28 cellular contexts compared by ENCODE assay signal in the genomic region with DNA sequence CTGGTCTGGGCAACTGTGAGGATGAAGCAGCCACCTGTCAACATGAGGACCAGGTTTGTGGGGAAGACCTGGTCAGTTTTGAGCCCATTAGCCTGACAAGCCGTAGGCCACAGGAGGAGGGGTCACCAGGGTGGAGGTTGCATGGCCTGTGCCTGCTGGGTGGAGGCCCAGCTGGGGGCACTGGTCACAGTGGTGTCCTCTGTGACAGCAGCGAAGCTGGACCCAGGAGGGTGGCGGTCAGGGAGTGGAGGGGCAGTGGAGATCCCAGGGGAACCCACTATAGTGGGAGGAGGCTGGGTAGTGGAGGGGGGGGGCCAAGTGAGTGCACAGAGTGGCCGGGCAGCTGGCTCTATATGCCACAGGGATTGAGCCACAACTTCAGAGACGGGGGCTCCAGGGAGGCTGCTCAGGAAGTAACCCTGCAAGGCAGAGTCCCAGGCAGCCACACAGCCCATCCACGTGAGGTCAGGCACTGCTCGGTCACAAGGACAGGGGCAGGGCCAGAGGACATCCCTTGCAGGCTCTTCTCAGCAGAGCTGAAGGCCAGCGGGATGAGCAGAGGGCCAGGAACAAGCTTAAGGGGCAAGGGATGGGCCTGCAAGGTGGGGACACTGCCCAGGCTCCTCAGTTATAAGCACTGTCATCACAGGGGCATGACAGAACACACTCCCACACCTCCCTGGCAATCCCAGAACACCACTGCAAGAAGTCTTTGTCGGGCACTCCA. TPM values are rescaled to one million over a fixed set of nuclear protein-coding genes. Genes with fewer than 3 reads are reported as not detected.
A peak's percentile ranks its signal among the peaks of the same experiment; 100 is the strongest.
DNase-seq lines count a peak whose midpoint lies in the region; ATAC-seq and TF ChIP-seq lines count a peak whose summit lies in the region.
"Had no signal": no experiment of that assay in that cellular context is flagged by ENCODE, and none has a peak within 500 bp of the region (broad histone marks: within the 10 kb centered on the region; RNA-seq: fewer than 3 reads in every experiment).

No MANE protein-coding gene starts in this region.

- peaks cover 11% of the 10 kb centered on the region for H3K36me3 ChIP-seq in H7 (replicated peaks; ENCODE audit: control insufficient read depth, insufficient read depth, low read length)
- no peaks in the 10 kb centered on the region for H3K36me3 ChIP-seq in neural progenitor cell

- no peak overlapping the region for H3K4me3 ChIP-seq in H7 (ENCODE audit: insufficient read depth, low read depth, low read length)
- no peak overlapping the region for H3K4me3 ChIP-seq in neural progenitor cell
- H3K4me3 ChIP-seq: esophagus muscularis mucosa, heart left ventricle, lower lobe of right lung, MG63 had no signal

- peak overlapping the region; percentile 45 for H3K27ac Mint-ChIP-seq in T-helper 2 cell treated with Interferon-gamma antibody and Interleukin-4, amounts not matched to agents 5 μg/mL and 100 μg/mL, for 36 hours
- peak overlapping the region; percentile 29 for H3K27ac Mint-ChIP-seq in central memory CD8-positive, alpha-beta T cell (ENCODE audit: low read depth)
- H3K27ac Mint-ChIP-seq in neural progenitor cell: no peak overlapping the region
- H3K27ac Mint-ChIP-seq: CD8-positive, alpha-beta T cell had no signal

- peaks cover 7% of the 10 kb centered on the region for H3K27me3 ChIP-seq in H7 (ENCODE audit: control insufficient read depth, insufficient read depth, low read length)
- H3K27me3 ChIP-seq in neural progenitor cell: peaks cover 8% of the 10 kb centered on the region
- H3K27me3 ChIP-seq: esophagus muscularis mucosa, foreskin keratinocyte, heart left ventricle, MG63 had no signal

- H3K27ac ChIP-seq in neural progenitor cell: no peak overlapping the region
- H3K27ac ChIP-seq: foreskin keratinocyte, lower lobe of right lung had no signal

- no peak overlapping the region for H3K9ac ChIP-seq in neural progenitor cell

- no peak for DNase-seq in T-helper 2 cell treated with Interferon-gamma antibody and Interleukin-4, amounts not matched to agents 5 μg/mL and 100 μg/mL, for 36 hours (ENCODE audit: low spot score)
- no peak for DNase-seq in T-helper 2 cell
- peak; percentile 36 for DNase-seq in H7
- no peak for DNase-seq in central memory CD8-positive, alpha-beta T cell (ENCODE audit: low spot score in 2 of 2)
- DNase-seq in neural progenitor cell (ENCODE audit: low spot score): no peak
- DNase-seq in DMS 273 treated with DMSO at 0.1 percent for 48 hours (lab: John Stamatoyannopoulos, UW): no peak
- DNase-seq in NCI-H2227 (lab: John Stamatoyannopoulos, UW; ENCODE audit: unreplicated experiment): no peak
- DNase-seq: activated CD4-positive, alpha-beta T cell treated with anti-CD3 and anti-CD28 coated beads for 1 hour; activated naive CD4-positive, alpha-beta T cell treated with anti-CD3 and anti-CD28 coated beads, Interleukin-2, amount 50 U/mL, for 16 hours; activated T-cell treated with anti-CD3 and anti-CD28 coated beads, Interleukin-2, amount 50 U/mL, for 4 hours; amygdala; CD8-positive, alpha-beta T cell; cortex of kidney; foreskin keratinocyte; GF-D8; KBM-7; lower lobe of right lung; NCI-H1105 treated with DMSO at 0.1 percent for 48 hours; NCI-H2029 treated with DMSO at 0.1 percent for 48 hours; NCI-H226; NCI-H774; nucleus accumbens; stimulated activated naive CD8-positive, alpha-beta T cell treated with anti-CD3 and anti-CD28 coated beads, Interleukin-15, amount 100 ng/mL, for 72 hours had no signal

- peaks cover 17% of the 10 kb centered on the region for H3F3A ChIP-seq in neural progenitor cell (ENCODE audit: low read depth)

- H3K4me1 ChIP-seq in neural progenitor cell: peaks cover 11% of the 10 kb centered on the region
- H3K4me1 ChIP-seq: foreskin keratinocyte had no signal

- H3K9me3 ChIP-seq in neural progenitor cell (ENCODE audit: low read depth): no peaks in the 10 kb centered on the region
- H3K9me3 ChIP-seq: esophagus muscularis mucosa, heart left ventricle, lower lobe of right lung, MG63 had no signal

- H3K9me3 Mint-ChIP-seq in T-helper 2 cell treated with Interferon-gamma antibody and Interleukin-4, amounts not matched to agents 5 μg/mL and 100 μg/mL, for 36 hours: no peaks in the 10 kb centered on the region
- no peaks in the 10 kb centered on the region for H3K9me3 Mint-ChIP-seq in central memory CD8-positive, alpha-beta T cell
- H3K9me3 Mint-ChIP-seq in neural progenitor cell: no peaks in the 10 kb centered on the region
- H3K9me3 Mint-ChIP-seq: activated T-cell treated with anti-CD3 and anti-CD28 coated beads, Interleukin-2, amount 50 U/mL, for 4 hours; CD8-positive, alpha-beta T cell; H9; stimulated activated naive CD8-positive, alpha-beta T cell treated with anti-CD3 and anti-CD28 coated beads, Interleukin-15, amount 100 ng/mL, for 72 hours had no signal

- no peak overlapping the region for H2AFZ ChIP-seq in neural progenitor cell (replicated peaks)

- peaks cover 30% of the 10 kb centered on the region for H3K79me2 ChIP-seq in neural progenitor cell (ENCODE audit: low read depth)

- no peak overlapping the region for H3K4me2 ChIP-seq in neural progenitor cell

- TF ChIP-seq CTCF in neural progenitor cell (IDR thresholded peaks at IDR 0.05): no peak

- H3K36me3 Mint-ChIP-seq in T-helper 2 cell treated with Interferon-gamma antibody and Interleukin-4, amounts not matched to agents 5 μg/mL and 100 μg/mL, for 36 hours (ENCODE audit: low read depth): peaks cover 10% of the 10 kb centered on the region
- peaks cover 42% of the 10 kb centered on the region for H3K36me3 Mint-ChIP-seq in central memory CD8-positive, alpha-beta T cell (ENCODE audit: insufficient read depth)
- peaks cover 4% of the 10 kb centered on the region for H3K36me3 Mint-ChIP-seq in neural progenitor cell

- no peaks in the 10 kb centered on the region for H3K27me3 Mint-ChIP-seq in T-helper 2 cell treated with Interferon-gamma antibody and Interleukin-4, amounts not matched to agents 5 μg/mL and 100 μg/mL, for 36 hours (ENCODE audit: low read depth)
- no peaks in the 10 kb centered on the region for H3K27me3 Mint-ChIP-seq in central memory CD8-positive, alpha-beta T cell
- peaks cover 15% of the 10 kb centered on the region for H3K27me3 Mint-ChIP-seq in neural progenitor cell (ENCODE audit: insufficient read depth, low read depth)
- H3K27me3 Mint-ChIP-seq: stimulated activated naive CD8-positive, alpha-beta T cell treated with anti-CD3 and anti-CD28 coated beads, Interleukin-15, amount 100 ng/mL, for 72 hours had no signal

- ATAC-seq in central memory CD8-positive, alpha-beta T cell (replicated peaks; ENCODE audit: extremely low read depth, poor library complexity, severe bottlenecking): no peak
- ATAC-seq in HG03432 (IDR thresholded peaks at IDR 0.05; ENCODE audit: unreplicated experiment): no peak
- ATAC-seq: activated T-cell treated with anti-CD3 and anti-CD28 coated beads, Interleukin-2, amount 50 U/mL, for 4 hours; CD8-positive, alpha-beta T cell; foreskin keratinocyte; heart left ventricle; lower lobe of right lung; stimulated activated naive CD8-positive, alpha-beta T cell treated with anti-CD3 and anti-CD28 coated beads, Interleukin-15, amount 100 ng/mL, for 72 hours had no signal

- H3K4me1 Mint-ChIP-seq in T-helper 2 cell treated with Interferon-gamma antibody and Interleukin-4, amounts not matched to agents 5 μg/mL and 100 μg/mL, for 36 hours (ENCODE audit: low read depth): peaks cover 31% of the 10 kb centered on the region
- peaks cover 33% of the 10 kb centered on the region for H3K4me1 Mint-ChIP-seq in central memory CD8-positive, alpha-beta T cell
- peaks cover 33% of the 10 kb centered on the region for H3K4me1 Mint-ChIP-seq in neural progenitor cell

- peaks cover 15% of the 10 kb centered on the region for H4K20me1 ChIP-seq in neural progenitor cell (ENCODE audit: low read depth)

- H3K4me3 Mint-ChIP-seq in T-helper 2 cell treated with Interferon-gamma antibody and Interleukin-4, amounts not matched to agents 5 μg/mL and 100 μg/mL, for 36 hours: no peak overlapping the region
- no peak overlapping the region for H3K4me3 Mint-ChIP-seq in central memory CD8-positive, alpha-beta T cell
- H3K4me3 Mint-ChIP-seq in neural progenitor cell: peak overlapping the region; percentile 95

RNA-seq across cellular contexts. Expression of a gene that starts 2.3 kb away (rescaled TPM):
- total RNA-seq in H7 (2014; rRNA removed; shearing (Covaris generic)): 38.9 and 45.7 TPM in 2 replicates
- total RNA-seq in neural progenitor cell (ENCODE audit: low replicate concordance): 11.8 and 19.7 TPM in 2 replicates

RNA-seq across cellular contexts. Expression of a gene that starts 3.7 kb away (rescaled TPM):
- 109 and 172 TPM in 2 replicates for total RNA-seq in H7 (2014; rRNA removed; shearing (Covaris generic))
- 42.4 and 68.3 TPM in 2 replicates for total RNA-seq in neural progenitor cell (ENCODE audit: low replicate concordance)

RNA-seq across cellular contexts. Expression of a gene that starts 22.9 kb away (rescaled TPM):
- total RNA-seq in H7 (2014; rRNA removed; shearing (Covaris generic)): 292 and 326 TPM in 2 replicates
- total RNA-seq in neural progenitor cell (ENCODE audit: low replicate concordance): 95.1 and 147 TPM in 2 replicates

RNA-seq across cellular contexts. Expression of a gene that starts 34.6 kb away (rescaled TPM):
- 216 and 224 TPM in 2 replicates for total RNA-seq in H7 (2014; rRNA removed; shearing (Covaris generic))
- 87.7 and 119 TPM in 2 replicates for total RNA-seq in neural progenitor cell (ENCODE audit: low replicate concordance)

RNA-seq across cellular contexts. Expression of a gene that starts 44.3 kb away (rescaled TPM):
- 1.7 TPM in 2 replicates for total RNA-seq in H7 (2014; rRNA removed; shearing (Covaris generic))
- 0.25 TPM in 1 of 2 replicates, not detected in the other for total RNA-seq in neural progenitor cell (ENCODE audit: low replicate concordance)
